Comparison of ENCODE assay signal across 1 cellular context in genomic region chr5:146426853-146427618, GRCh38.
TF ChIP-seq lines count a peak whose summit lies in the region.

No MANE protein-coding gene starts in this region.

TF ChIP-seq in H1, 55 proteins besides CTCF, POLR2A, EP300 and RAD21 (continued from another document):
- TF ChIP-seq RFX5 (IDR thresholded peaks at IDR 0.05; ENCODE audit: borderline replicate concordance, low read depth, low read length) = no peak
- no peak for TF ChIP-seq ASH2L (IDR thresholded peaks at IDR 0.05; ENCODE audit: low read length)
- no peak for TF ChIP-seq SUZ12 (IDR thresholded peaks at IDR 0.05; ENCODE audit: low read length)
- TF ChIP-seq CEBPB (IDR thresholded peaks at IDR 0.05; ENCODE audit: low read depth, low read length) = no peak
- TF ChIP-seq BACH1 (IDR thresholded peaks at IDR 0.05; ENCODE audit: low read length) = no peak
- no peak for TF ChIP-seq RBBP5 (IDR thresholded peaks at IDR 0.05; ENCODE audit: borderline replicate concordance, low read depth, low read length)
- TF ChIP-seq SIN3A (conservative IDR thresholded peaks at IDR 0.05 in 1 of 2, IDR thresholded peaks at IDR 0.05 in 1 of 2; ENCODE audit: low read depth in 1 of 2, low read length in 2 of 2) = no peak
- no peak for TF ChIP-seq EGR1 (IDR thresholded peaks at IDR 0.05; ENCODE audit: borderline replicate concordance, low read depth, low read length)
- TF ChIP-seq KDM5A (IDR thresholded peaks at IDR 0.05; ENCODE audit: low read length) = no peak
- TF ChIP-seq NANOG (IDR thresholded peaks at IDR 0.05; ENCODE audit: insufficient read depth, low read depth, low read length, poor library complexity, severe bottlenecking) = no peak
- no peak for TF ChIP-seq TEAD4 (IDR thresholded peaks at IDR 0.05; ENCODE audit: low read depth, low read length)
- no peak for TF ChIP-seq KDM1A (IDR thresholded peaks at IDR 0.05; ENCODE audit: borderline replicate concordance, low read length)
